ENCODE assay signal across 8 cellular contexts in genomic region chr17:58338907-58339774, GRCh38. TPM values are rescaled to one million over a fixed set of nuclear protein-coding genes. Genes with fewer than 3 reads are reported as not detected.
DNase-seq lines count a peak whose midpoint lies in the region; ATAC-seq, FAIRE-seq and TF ChIP-seq lines count a peak whose summit lies in the region.

No MANE protein-coding gene starts in this region.

- CTCF ChIA-PET in RWPE1 (lab: Yijun Ruan, JAX), result interaction anchor here (0.7 kb wide), 1 partner anchor 167 kb away, joined by 3 read pairs; no protein-coding TSS in a partner anchor

- H3K27ac ChIP-seq in right lobe of liver (peak overlapping the region; percentile 44 to 82 (median 75)), RWPE1 (no peak overlapping the region)

- intact Hi-C loops in right lobe of liver (cut with DNase I), result no loop called here

- WGBS in right lobe of liver (ENCODE audit: insufficient coverage, low coverage, low lambda C conversion rate, missing lambda C conversion rate), result 45% methylated on average over 8 of the region's 9 CpGs

- peaks cover 55% of the 10 kb centered on the region for H3K4me1 Mint-ChIP-seq in stimulated activated naive CD8-positive, alpha-beta T cell treated with anti-CD3 and anti-CD28 coated beads, Interleukin-15, amount 100 ng/mL, for 72 hours

- no peaks in the 10 kb centered on the region for H3K9me3 ChIP-seq in right lobe of liver

- peak; percentile 81 for DNase-seq in GF-D8 (lab: John Stamatoyannopoulos, UW)
- DNase-seq in SK-MEL-5 (ENCODE audit: low read depth, low spot score), result peak; percentile 59
- DNase-seq in bronchial epithelial cell (ENCODE audit: low read depth), result peak; percentile 13
- peak in 2 of 3 donors; percentile 64 to 75 for DNase-seq in right lobe of liver
- peak; percentile 80 to 88 for DNase-seq in stimulated activated naive CD8-positive, alpha-beta T cell treated with anti-CD3 and anti-CD28 coated beads, Interleukin-15, amount 100 ng/mL, for 72 hours
- DNase-seq in NCI-H345 treated with DMSO at 0.1 percent for 48 hours (lab: John Stamatoyannopoulos, UW; ENCODE audit: unreplicated experiment), result no peak
- DNase-seq in RWPE1 (ENCODE audit: low spot score), result no peak

- H3K4me3 Mint-ChIP-seq in stimulated activated naive CD8-positive, alpha-beta T cell treated with anti-CD3 and anti-CD28 coated beads, Interleukin-15, amount 100 ng/mL, for 72 hours, result peak overlapping the region; percentile 77 to 99

- peak overlapping the region; percentile 95 to 100 for H3K27ac Mint-ChIP-seq in stimulated activated naive CD8-positive, alpha-beta T cell treated with anti-CD3 and anti-CD28 coated beads, Interleukin-15, amount 100 ng/mL, for 72 hours

- no peaks in the 10 kb centered on the region for H3K4me1 ChIP-seq in right lobe of liver

- TF ChIP-seq CTCF in bronchial epithelial cell (IDR thresholded peaks at IDR 0.05; ENCODE audit: insufficient read depth, low read length, severe bottlenecking) (no peak), right lobe of liver (IDR thresholded peaks at IDR 0.05) (no peak), RWPE1 (conservative IDR thresholded peaks at IDR 0.05; ENCODE audit: low read depth) (no peak)

- no peaks in the 10 kb centered on the region for H3K27me3 Mint-ChIP-seq in stimulated activated naive CD8-positive, alpha-beta T cell treated with anti-CD3 and anti-CD28 coated beads, Interleukin-15, amount 100 ng/mL, for 72 hours

- H3K9me3 Mint-ChIP-seq in stimulated activated naive CD8-positive, alpha-beta T cell treated with anti-CD3 and anti-CD28 coated beads, Interleukin-15, amount 100 ng/mL, for 72 hours, result no peaks in the 10 kb centered on the region

- FAIRE-seq in bronchial epithelial cell (lab: Jason Lieb, UNC), result no peak

- H3K27me3 ChIP-seq in bronchial epithelial cell (ENCODE audit: control insufficient read depth, insufficient read depth, low read length) (no peaks in the 10 kb centered on the region), right lobe of liver (no peaks in the 10 kb centered on the region)

- in situ Hi-C loops in SK-MEL-5 (cut with HindIII; ENCODE audit: low pct_unique_long_range_greater_than_20kb, low sequenced_read_pairs), result no loop called here

- ATAC-seq in HG02973 (IDR thresholded peaks at IDR 0.05; ENCODE audit: unreplicated experiment) (peak; percentile 25), right lobe of liver (peak; percentile 38 to 59 (median 53))
- peak; percentile 47 for ATAC-seq in stimulated activated naive CD8-positive, alpha-beta T cell treated with anti-CD3 and anti-CD28 coated beads, Interleukin-15, amount 100 ng/mL, for 72 hours

- H3K36me3 ChIP-seq in bronchial epithelial cell (ENCODE audit: control insufficient read depth, insufficient read depth, low read length), result peaks cover 4% of the 10 kb centered on the region
- H3K36me3 ChIP-seq in right lobe of liver, result no peaks in the 10 kb centered on the region

- H3K4me3 ChIP-seq in bronchial epithelial cell (ENCODE audit: low read depth, low read length), result no peak overlapping the region
- H3K4me3 ChIP-seq in right lobe of liver, result peak overlapping the region in 2 of 3 donors; percentile 3 to 26

- peak; percentile 44 for TF ChIP-seq POLR2A in right lobe of liver (IDR thresholded peaks at IDR 0.05)

- POLR2A ChIA-PET in RWPE1 (lab: Yijun Ruan, JAX; ENCODE audit: low non-redundant PET), result no interaction called here

RNA-seq across cellular contexts. Expression of gene TSPOAP1, which starts 10.5 kb away (rescaled TPM):
- not detected in 2 replicates for total RNA-seq in SK-MEL-5 (2014; rRNA removed; shearing (Covaris generic))
- 0.23 TPM in 1 of 2 replicates, not detected in the other for polyA plus RNA-seq in SK-MEL-5 (2015; cell fraction: cytosol; rRNA removed)
- not detected in 2 replicates for polyA plus RNA-seq in SK-MEL-5 (2015; cell fraction: nucleus; rRNA removed)
- 0.26 and 0.53 TPM in 2 replicates for total RNA-seq in bronchial epithelial cell
- total RNA-seq in right lobe of liver, result 1 to 10 TPM in 5 of 6 experiments, under 1 TPM in 1; 0.87 to 8.3 (median 3.8) TPM

RNA-seq across cellular contexts. Expression of gene SUPT4H1, which starts 12.9 kb away (rescaled TPM):
- 102 and 118 TPM in 2 replicates for total RNA-seq in SK-MEL-5 (2014; rRNA removed; shearing (Covaris generic))
- 95.9 and 113 TPM in 2 replicates for polyA plus RNA-seq in SK-MEL-5 (2015; cell fraction: cytosol; rRNA removed)
- 13.8 and 16.9 TPM in 2 replicates for polyA plus RNA-seq in SK-MEL-5 (2015; cell fraction: nucleus; rRNA removed)
- 43.1 and 52.1 TPM in 2 replicates for total RNA-seq in bronchial epithelial cell
- total RNA-seq in right lobe of liver, result 10 to 100 TPM; 24.8 to 50.9 (median 37.0) TPM

RNA-seq across cellular contexts. Expression of gene MPO, which starts 58.4 kb away (rescaled TPM):
- not detected in 2 replicates for total RNA-seq in SK-MEL-5 (2014; rRNA removed; shearing (Covaris generic))
- polyA plus RNA-seq in SK-MEL-5 (2015; cell fraction: cytosol; rRNA removed), result not detected in 2 replicates
- polyA plus RNA-seq in SK-MEL-5 (2015; cell fraction: nucleus; rRNA removed), result not detected in 2 replicates
- total RNA-seq in bronchial epithelial cell (not detected in 2 replicates), right lobe of liver (1 to 10 TPM in 2 of 6 experiments, under 1 TPM in 2, not detected in 2; 0.26 to 4.2 (median 1.9) TPM)

Comparison
In these comparisons a context has a peak if more than half of its experiments do, and no peak if none do; other contexts are left out.
1. DNase-seq: peak in GF-D8 (single experiment), SK-MEL-5 (single experiment), bronchial epithelial cell (single experiment), right lobe of liver (2 of 3) and stimulated activated naive CD8-positive, alpha-beta T cell treated with anti-CD3 and anti-CD28 coated beads, Interleukin-15, amount 100 ng/mL, for 72 hours (2 of 2); none in NCI-H345 treated with DMSO at 0.1 percent for 48 hours (single experiment) and RWPE1 (single experiment).
2. Peak in every context shown above with its lines, with median percentiles within 50 percentile points of each other: ATAC-seq.